Comparison of ENCODE assay signal across 1 cellular context in the genomic region with DNA sequence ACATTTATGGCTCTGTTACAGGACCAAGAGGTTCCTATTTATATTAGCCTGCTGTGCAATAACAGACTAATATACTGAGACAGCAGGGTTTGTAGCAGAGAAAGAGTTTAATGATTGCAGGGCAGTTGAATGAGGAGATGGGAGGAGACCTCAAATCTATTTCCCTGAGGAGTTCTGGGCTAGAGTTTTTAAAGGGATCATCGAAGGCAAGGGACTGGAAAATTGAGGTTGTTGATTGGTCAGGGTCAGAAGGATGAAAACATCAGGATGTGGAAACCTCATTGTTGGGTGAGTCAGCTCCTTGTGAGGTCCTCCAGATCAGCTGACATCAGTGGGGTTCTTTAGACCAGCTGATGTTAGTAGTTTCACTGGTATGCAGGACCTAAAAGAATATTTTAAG.
A peak's percentile ranks its signal among the peaks of the same experiment; 100 is the strongest.
TF ChIP-seq lines count a peak whose summit lies in the region.

No MANE protein-coding gene starts in this region.

TF ChIP-seq in IMR-90, 13 proteins besides CTCF, POLR2A, EP300 and RAD21:
- TF ChIP-seq BHLHE40 (IDR thresholded peaks at IDR 0.05; ENCODE audit: low read depth, low read length) (no peak), NFE2L2 (IDR thresholded peaks at IDR 0.05; ENCODE audit: low read depth, low read length) (peak; percentile 42; the same call in 1 of the 2 replicates), RCOR1 (IDR thresholded peaks at IDR 0.05; ENCODE audit: insufficient replicate concordance, low read length) (no peak), MAZ (IDR thresholded peaks at IDR 0.05; ENCODE audit: borderline replicate concordance, low read depth, low read length) (no peak), CEBPB (IDR thresholded peaks at IDR 0.05; ENCODE audit: low read depth, low read length) (peak; percentile 74), CHD1 (IDR thresholded peaks at IDR 0.05; ENCODE audit: low read depth, low read length) (no peak), MXI1 (IDR thresholded peaks at IDR 0.05; ENCODE audit: borderline replicate concordance, low read depth, low read length) (no peak), SMC3 (IDR thresholded peaks at IDR 0.05; ENCODE audit: low read depth, low read length) (no peak), MAFK (IDR thresholded peaks at IDR 0.05; ENCODE audit: low read depth, low read length) (peak; percentile 25; the same call in 1 of the 2 replicates), FOS (IDR thresholded peaks at IDR 0.05; ENCODE audit: low read depth, low read length) (peak; percentile 37; the same call in 1 of the 2 replicates), RFX5 (IDR thresholded peaks at IDR 0.05; ENCODE audit: low read depth, low read length) (no peak)
- TF ChIP-seq, protein P1, sequence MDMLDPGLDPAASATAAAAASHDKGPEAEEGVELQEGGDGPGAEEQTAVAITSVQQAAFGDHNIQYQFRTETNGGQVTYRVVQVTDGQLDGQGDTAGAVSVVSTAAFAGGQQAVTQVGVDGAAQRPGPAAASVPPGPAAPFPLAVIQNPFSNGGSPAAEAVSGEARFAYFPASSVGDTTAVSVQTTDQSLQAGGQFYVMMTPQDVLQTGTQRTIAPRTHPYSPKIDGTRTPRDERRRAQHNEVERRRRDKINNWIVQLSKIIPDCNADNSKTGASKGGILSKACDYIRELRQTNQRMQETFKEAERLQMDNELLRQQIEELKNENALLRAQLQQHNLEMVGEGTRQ (IDR thresholded peaks at IDR 0.05; ENCODE audit: low read depth, low read length) = peak; percentile 89
- TF ChIP-seq, protein P2, sequence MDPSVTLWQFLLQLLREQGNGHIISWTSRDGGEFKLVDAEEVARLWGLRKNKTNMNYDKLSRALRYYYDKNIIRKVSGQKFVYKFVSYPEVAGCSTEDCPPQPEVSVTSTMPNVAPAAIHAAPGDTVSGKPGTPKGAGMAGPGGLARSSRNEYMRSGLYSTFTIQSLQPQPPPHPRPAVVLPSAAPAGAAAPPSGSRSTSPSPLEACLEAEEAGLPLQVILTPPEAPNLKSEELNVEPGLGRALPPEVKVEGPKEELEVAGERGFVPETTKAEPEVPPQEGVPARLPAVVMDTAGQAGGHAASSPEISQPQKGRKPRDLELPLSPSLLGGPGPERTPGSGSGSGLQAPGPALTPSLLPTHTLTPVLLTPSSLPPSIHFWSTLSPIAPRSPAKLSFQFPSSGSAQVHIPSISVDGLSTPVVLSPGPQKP (IDR thresholded peaks at IDR 0.05; ENCODE audit: borderline replicate concordance, low read depth, low read length) = no peak
